Comparison of ENCODE assay signal across 25 cellular contexts in the genomic region with DNA sequence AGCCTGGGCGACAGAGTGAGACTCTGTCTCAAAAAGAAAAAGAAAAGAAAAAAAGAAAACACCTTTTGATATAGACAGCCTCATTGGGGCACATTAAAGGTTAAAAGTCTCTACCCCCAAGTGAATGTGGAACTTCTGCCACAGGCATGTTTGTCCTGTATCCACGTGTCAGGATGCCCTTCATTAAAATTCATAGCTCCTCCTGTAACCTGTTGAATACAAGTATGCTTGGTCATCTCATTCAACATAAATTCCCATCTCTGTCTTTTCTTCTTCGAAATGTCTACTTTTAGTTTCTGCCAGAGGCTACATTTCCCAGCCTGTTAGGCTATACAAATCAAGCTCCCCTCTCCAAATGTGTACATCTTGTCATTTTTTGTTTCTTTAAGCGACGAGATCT. TPM values are rescaled to one million over a fixed set of nuclear protein-coding genes. Genes with fewer than 3 reads are reported as not detected.
A peak's percentile ranks its signal among the peaks of the same experiment; 100 is the strongest.
DNase-seq lines count a peak whose midpoint lies in the region; ATAC-seq lines count a peak whose summit lies in the region.
"Had no signal": no experiment of that assay in that cellular context is flagged by ENCODE, and none has a peak within 500 bp of the region (broad histone marks: within the 10 kb centered on the region; RNA-seq: fewer than 3 reads in every experiment).

No MANE protein-coding gene starts in this region.

- no peak for ATAC-seq in central memory CD8-positive, alpha-beta T cell (replicated peaks; ENCODE audit: extremely low read depth, poor library complexity, severe bottlenecking)
- no peak for ATAC-seq in stimulated activated naive CD8-positive, alpha-beta T cell treated with anti-CD3 and anti-CD28 coated beads, Interleukin-15, amount 100 ng/mL, for 72 hours
- no peak for ATAC-seq in GM19324 (IDR thresholded peaks at IDR 0.05; ENCODE audit: low FRiP score, unreplicated experiment)
- no peak for ATAC-seq in HG02981 (IDR thresholded peaks at IDR 0.05; ENCODE audit: unreplicated experiment)
- ATAC-seq in GM21526 (IDR thresholded peaks at IDR 0.05; ENCODE audit: low FRiP score, unreplicated experiment) = no peak
- ATAC-seq: gastroesophageal sphincter, left cardiac atrium, Right ventricle myocardium inferior had no signal

- no peak for DNase-seq in activated naive CD4-positive, alpha-beta T cell treated with anti-CD3 and anti-CD28 coated beads, Interleukin-2, amount 50 U/mL, for 16 hours
- no peak for DNase-seq in activated CD4-positive, alpha-beta memory T cell treated with anti-CD3 and anti-CD28 coated beads, Interleukin-2, amount 10 ng/mL, durations not matched to agents 7 days and 5 days
- no peak for DNase-seq in central memory CD8-positive, alpha-beta T cell (ENCODE audit: low spot score in 2 of 2)
- no peak for DNase-seq in stimulated activated naive CD8-positive, alpha-beta T cell treated with anti-CD3 and anti-CD28 coated beads, Interleukin-15, amount 100 ng/mL, for 72 hours
- DNase-seq: activated CD4-positive, alpha-beta T cell treated with anti-CD3 and anti-CD28 coated beads, Interleukin-2, amount 50 U/mL, for 48 hours; amygdala; brain microvascular endothelial cell; effector CD4-positive, alpha-beta T cell; H9; IMR-90; left cardiac atrium; NCI-H1436 treated with DMSO at 0.1 percent for 48 hours; NCI-H345; NCI-H69; ovary; SK-N-SH; stimulated activated CD4-positive, alpha-beta T cell treated with anti-CD3 and anti-CD28 coated beads, Interleukin-15, amount 100 ng/mL, for 24 hours; stimulated activated CD4-positive, alpha-beta T cell treated with anti-CD3 and anti-CD28 coated beads, Interleukin-4, amount 100 ng/mL, for 4 hours; testis had no signal

- CTCF ChIA-PET in activated CD4-positive, alpha-beta memory T cell treated with anti-CD3 and anti-CD28 coated beads, Interleukin-2, amount 10 ng/mL, durations not matched to agents 7 days and 5 days (lab: Charles Lee) = no interaction called here

- no peaks in the 10 kb centered on the region for H3K9me3 Mint-ChIP-seq in activated naive CD4-positive, alpha-beta T cell treated with anti-CD3 and anti-CD28 coated beads, Interleukin-2, amount 50 U/mL, for 24 hours
- no peaks in the 10 kb centered on the region for H3K9me3 Mint-ChIP-seq in activated CD4-positive, alpha-beta memory T cell treated with anti-CD3 and anti-CD28 coated beads, Interleukin-2, amount 10 ng/mL, durations not matched to agents 7 days and 5 days
- no peaks in the 10 kb centered on the region for H3K9me3 Mint-ChIP-seq in central memory CD8-positive, alpha-beta T cell
- H3K9me3 Mint-ChIP-seq in stimulated activated naive CD8-positive, alpha-beta T cell treated with anti-CD3 and anti-CD28 coated beads, Interleukin-15, amount 100 ng/mL, for 72 hours = peaks cover 10 to 11% of the 10 kb centered on the region in 2 donors

- H3K4me1 Mint-ChIP-seq in activated naive CD4-positive, alpha-beta T cell treated with anti-CD3 and anti-CD28 coated beads, Interleukin-2, amount 50 U/mL, for 24 hours = peaks cover 12% of the 10 kb centered on the region
- peaks cover 19% of the 10 kb centered on the region for H3K4me1 Mint-ChIP-seq in activated CD4-positive, alpha-beta memory T cell treated with anti-CD3 and anti-CD28 coated beads, Interleukin-2, amount 10 ng/mL, durations not matched to agents 7 days and 5 days
- H3K4me1 Mint-ChIP-seq in central memory CD8-positive, alpha-beta T cell = peaks cover 22% of the 10 kb centered on the region
- peaks cover 11% of the 10 kb centered on the region for H3K4me1 Mint-ChIP-seq in stimulated activated naive CD8-positive, alpha-beta T cell treated with anti-CD3 and anti-CD28 coated beads, Interleukin-15, amount 100 ng/mL, for 72 hours
- H3K4me1 Mint-ChIP-seq: H9 had no signal

- POLR2A ChIA-PET in activated CD4-positive, alpha-beta memory T cell treated with anti-CD3 and anti-CD28 coated beads, Interleukin-2, amount 10 ng/mL, durations not matched to agents 7 days and 5 days (lab: Charles Lee) = no interaction called here

- peaks cover 20% of the 10 kb centered on the region for H3K36me3 Mint-ChIP-seq in activated naive CD4-positive, alpha-beta T cell treated with anti-CD3 and anti-CD28 coated beads, Interleukin-2, amount 50 U/mL, for 24 hours
- peaks cover 42% of the 10 kb centered on the region for H3K36me3 Mint-ChIP-seq in activated CD4-positive, alpha-beta memory T cell treated with anti-CD3 and anti-CD28 coated beads, Interleukin-2, amount 10 ng/mL, durations not matched to agents 7 days and 5 days (ENCODE audit: low read depth)
- H3K36me3 Mint-ChIP-seq in central memory CD8-positive, alpha-beta T cell (ENCODE audit: insufficient read depth) = peaks cover 48% of the 10 kb centered on the region

- H3K27ac Mint-ChIP-seq in activated naive CD4-positive, alpha-beta T cell treated with anti-CD3 and anti-CD28 coated beads, Interleukin-2, amount 50 U/mL, for 24 hours = peak overlapping the region; percentile 61
- H3K27ac Mint-ChIP-seq in activated CD4-positive, alpha-beta memory T cell treated with anti-CD3 and anti-CD28 coated beads, Interleukin-2, amount 10 ng/mL, durations not matched to agents 7 days and 5 days = peak overlapping the region; percentile 52
- H3K27ac Mint-ChIP-seq in central memory CD8-positive, alpha-beta T cell (ENCODE audit: low read depth) = peak overlapping the region; percentile 26
- H3K27ac Mint-ChIP-seq in stimulated activated naive CD8-positive, alpha-beta T cell treated with anti-CD3 and anti-CD28 coated beads, Interleukin-15, amount 100 ng/mL, for 72 hours = peak overlapping the region; percentile 11 to 75
- H3K27ac Mint-ChIP-seq: H9 had no signal

- H3K4me3 Mint-ChIP-seq in activated naive CD4-positive, alpha-beta T cell treated with anti-CD3 and anti-CD28 coated beads, Interleukin-2, amount 50 U/mL, for 24 hours = no peak overlapping the region
- no peak overlapping the region for H3K4me3 Mint-ChIP-seq in activated CD4-positive, alpha-beta memory T cell treated with anti-CD3 and anti-CD28 coated beads, Interleukin-2, amount 10 ng/mL, durations not matched to agents 7 days and 5 days
- H3K4me3 Mint-ChIP-seq in central memory CD8-positive, alpha-beta T cell = peak overlapping the region; percentile 19
- H3K4me3 Mint-ChIP-seq in stimulated activated naive CD8-positive, alpha-beta T cell treated with anti-CD3 and anti-CD28 coated beads, Interleukin-15, amount 100 ng/mL, for 72 hours = no peak overlapping the region
- H3K4me3 Mint-ChIP-seq: H9 had no signal

- H3K27me3 Mint-ChIP-seq in activated naive CD4-positive, alpha-beta T cell treated with anti-CD3 and anti-CD28 coated beads, Interleukin-2, amount 50 U/mL, for 24 hours = no peaks in the 10 kb centered on the region
- H3K27me3 Mint-ChIP-seq in activated CD4-positive, alpha-beta memory T cell treated with anti-CD3 and anti-CD28 coated beads, Interleukin-2, amount 10 ng/mL, durations not matched to agents 7 days and 5 days = no peaks in the 10 kb centered on the region
- no peaks in the 10 kb centered on the region for H3K27me3 Mint-ChIP-seq in central memory CD8-positive, alpha-beta T cell
- H3K27me3 Mint-ChIP-seq in stimulated activated naive CD8-positive, alpha-beta T cell treated with anti-CD3 and anti-CD28 coated beads, Interleukin-15, amount 100 ng/mL, for 72 hours = no peaks in the 10 kb centered on the region

RNA-seq across cellular contexts. Expression of gene P2RY8, which starts 25.8 kb away (rescaled TPM):
- 100 to 1,000 TPM; 177 to 180 TPM for total RNA-seq in activated CD4-positive, alpha-beta memory T cell treated with anti-CD3 and anti-CD28 coated beads, Interleukin-2, amount 10 ng/mL, durations not matched to agents 7 days and 5 days
- total RNA-seq: H9, IMR-90 had no signal

RNA-seq across cellular contexts. Expression of gene ASMTL, which starts 58.4 kb away (rescaled TPM):
- 10 to 100 TPM; 62.2 to 63.3 TPM for total RNA-seq in activated CD4-positive, alpha-beta memory T cell treated with anti-CD3 and anti-CD28 coated beads, Interleukin-2, amount 10 ng/mL, durations not matched to agents 7 days and 5 days
